Comparison of ENCODE assay signal across 15 cellular contexts in genomic region chr13:110006304-110006703, GRCh38.
A peak's percentile ranks its signal among the peaks of the same experiment; 100 is the strongest.
DNase-seq lines count a peak whose midpoint lies in the region; ATAC-seq and TF ChIP-seq lines count a peak whose summit lies in the region.
"Had no signal": no experiment of that assay in that cellular context is flagged by ENCODE, and none has a peak within 500 bp of the region (broad histone marks: within the 10 kb centered on the region; RNA-seq: fewer than 3 reads in every experiment).

No MANE protein-coding gene starts in this region.

- DNase-seq in iris pigment epithelial cell (ENCODE audit: low read depth) (peak; percentile 80), SJCRH30 (no peak)
- no peak for DNase-seq in stimulated activated naive CD8-positive, alpha-beta T cell treated with anti-CD3 and anti-CD28 coated beads, Interleukin-15, amount 100 ng/mL, for 72 hours
- DNase-seq: activated CD4-positive, alpha-beta memory T cell treated with anti-CD3 and anti-CD28 coated beads, Interleukin-2, amount 10 ng/mL, durations not matched to agents 7 days and 5 days; activated naive CD4-positive, alpha-beta T cell treated with anti-CD3 and anti-CD28 coated beads for 36 hours; stimulated activated CD8-positive, alpha-beta memory T cell treated with anti-CD3 and anti-CD28 coated beads, Interleukin-4, amount 100 ng/mL, for 48 hours; T-helper 1 cell had no signal

- no peaks in the 10 kb centered on the region for H3K4me1 Mint-ChIP-seq in stimulated activated naive CD8-positive, alpha-beta T cell treated with anti-CD3 and anti-CD28 coated beads, Interleukin-15, amount 100 ng/mL, for 72 hours
- H3K4me1 Mint-ChIP-seq: activated CD4-positive, alpha-beta memory T cell treated with anti-CD3 and anti-CD28 coated beads, Interleukin-2, amount 10 ng/mL, durations not matched to agents 7 days and 5 days; CD14-positive monocyte; neural crest cell had no signal

- no peaks in the 10 kb centered on the region for H3K9me3 Mint-ChIP-seq in stimulated activated naive CD8-positive, alpha-beta T cell treated with anti-CD3 and anti-CD28 coated beads, Interleukin-15, amount 100 ng/mL, for 72 hours
- H3K9me3 Mint-ChIP-seq: activated CD4-positive, alpha-beta memory T cell treated with anti-CD3 and anti-CD28 coated beads, Interleukin-2, amount 10 ng/mL, durations not matched to agents 7 days and 5 days; activated naive CD4-positive, alpha-beta T cell treated with anti-CD3 and anti-CD28 coated beads for 36 hours; neural crest cell had no signal

- no peak for TF ChIP-seq RAD21 in Ishikawa (IDR thresholded peaks at IDR 0.05; ENCODE audit: low read depth)

- TF ChIP-seq EP300 in Ishikawa (IDR thresholded peaks at IDR 0.05; ENCODE audit: borderline replicate concordance) = no peak; the same call in 1 of the 2 replicates

- no peak overlapping the region for H3K4me3 Mint-ChIP-seq in stimulated activated naive CD8-positive, alpha-beta T cell treated with anti-CD3 and anti-CD28 coated beads, Interleukin-15, amount 100 ng/mL, for 72 hours
- H3K4me3 Mint-ChIP-seq: activated CD4-positive, alpha-beta memory T cell treated with anti-CD3 and anti-CD28 coated beads, Interleukin-2, amount 10 ng/mL, durations not matched to agents 7 days and 5 days; activated naive CD4-positive, alpha-beta T cell treated with anti-CD3 and anti-CD28 coated beads for 36 hours; CD14-positive monocyte; neural crest cell had no signal

- H3K4me1 ChIP-seq in SJCRH30 = peaks cover 15% of the 10 kb centered on the region
- H3K4me1 ChIP-seq: gastroesophageal sphincter had no signal

- peak overlapping the region; percentile 60 for H3K27ac ChIP-seq in C4-2B
- no peak overlapping the region for H3K27ac ChIP-seq in SJCRH30
- H3K27ac ChIP-seq: gastroesophageal sphincter had no signal

- no peaks in the 10 kb centered on the region for H3K27me3 ChIP-seq in SJCRH30
- H3K27me3 ChIP-seq: gastroesophageal sphincter had no signal

- peaks cover 9% of the 10 kb centered on the region for H3K27me3 Mint-ChIP-seq in stimulated activated naive CD8-positive, alpha-beta T cell treated with anti-CD3 and anti-CD28 coated beads, Interleukin-15, amount 100 ng/mL, for 72 hours
- H3K27me3 Mint-ChIP-seq: activated CD4-positive, alpha-beta memory T cell treated with anti-CD3 and anti-CD28 coated beads, Interleukin-2, amount 10 ng/mL, durations not matched to agents 7 days and 5 days had no signal

- no peak for TF ChIP-seq CTCF in C4-2B (conservative IDR thresholded peaks at IDR 0.05)

- H3K36me3 ChIP-seq in SJCRH30 = no peaks in the 10 kb centered on the region
- H3K36me3 ChIP-seq: gastroesophageal sphincter had no signal

- H3K4me3 ChIP-seq in SJCRH30 = no peak overlapping the region
- H3K4me3 ChIP-seq: gastroesophageal sphincter had no signal

- peak; percentile 41 for ATAC-seq in SK-N-SH treated with all-trans-retinoic acid at 6 μM for 48 hours
- no peak for ATAC-seq in HG02759 (IDR thresholded peaks at IDR 0.05; ENCODE audit: unreplicated experiment)
- ATAC-seq in stimulated activated naive CD8-positive, alpha-beta T cell treated with anti-CD3 and anti-CD28 coated beads, Interleukin-15, amount 100 ng/mL, for 72 hours = no peak
- no peak for ATAC-seq in HG02970 (IDR thresholded peaks at IDR 0.05; ENCODE audit: low FRiP score, unreplicated experiment)

- H3K27ac Mint-ChIP-seq in stimulated activated naive CD8-positive, alpha-beta T cell treated with anti-CD3 and anti-CD28 coated beads, Interleukin-15, amount 100 ng/mL, for 72 hours = no peak overlapping the region
- H3K27ac Mint-ChIP-seq: activated CD4-positive, alpha-beta memory T cell treated with anti-CD3 and anti-CD28 coated beads, Interleukin-2, amount 10 ng/mL, durations not matched to agents 7 days and 5 days; activated naive CD4-positive, alpha-beta T cell treated with anti-CD3 and anti-CD28 coated beads for 36 hours had no signal

- no peaks in the 10 kb centered on the region for H3K9me3 ChIP-seq in SJCRH30 (replicated peaks)
- H3K9me3 ChIP-seq: gastroesophageal sphincter had no signal

TF ChIP-seq in Ishikawa, 13 proteins besides CTCF, POLR2A, EP300 and RAD21:
- no peak for TF ChIP-seq CEBPB (IDR thresholded peaks at IDR 0.05)
- peak; percentile 48; the same call in 1 of the 2 replicates for TF ChIP-seq NFIC (IDR thresholded peaks at IDR 0.05)

TF ChIP-seq in SK-N-SH treated with all-trans-retinoic acid at 6 μM for 48 hours, 23 proteins besides CTCF, POLR2A, EP300 and RAD21 (continues in another document):
- no peak for TF ChIP-seq BACH2 (CRISPR knock-in tag; IDR thresholded peaks at IDR 0.05; ENCODE audit: borderline replicate concordance)
- no peak for TF ChIP-seq OSR1 (CRISPR knock-in tag; IDR thresholded peaks at IDR 0.05)
- no peak for TF ChIP-seq ZNF8 (CRISPR knock-in tag; IDR thresholded peaks at IDR 0.05)
- TF ChIP-seq GLIS3 (CRISPR knock-in tag; IDR thresholded peaks at IDR 0.05) = no peak
- no peak for TF ChIP-seq POU6F1 (CRISPR knock-in tag; IDR thresholded peaks at IDR 0.05; ENCODE audit: borderline replicate concordance, low read depth)
- TF ChIP-seq ZNF70 (CRISPR knock-in tag; IDR thresholded peaks at IDR 0.05) = no peak
- no peak for TF ChIP-seq RARB (CRISPR knock-in tag; IDR thresholded peaks at IDR 0.05)
- no peak for TF ChIP-seq CSRNP3 (CRISPR knock-in tag; IDR thresholded peaks at IDR 0.05)
- TF ChIP-seq TSHZ2 (CRISPR knock-in tag; IDR thresholded peaks at IDR 0.05) = no peak
- TF ChIP-seq ESRRG (CRISPR knock-in tag; IDR thresholded peaks at IDR 0.05) = no peak
- TF ChIP-seq TOX (CRISPR knock-in tag; IDR thresholded peaks at IDR 0.05; ENCODE audit: borderline replicate concordance) = no peak
- TF ChIP-seq ZNF565 (CRISPR knock-in tag; conservative IDR thresholded peaks at IDR 0.05; ENCODE audit: low read depth) = no peak
- TF ChIP-seq PPARA (CRISPR knock-in tag; IDR thresholded peaks at IDR 0.05; ENCODE audit: borderline replicate concordance) = no peak
- no peak for TF ChIP-seq TCF4 (CRISPR knock-in tag; IDR thresholded peaks at IDR 0.05; ENCODE audit: borderline replicate concordance)
- no peak for TF ChIP-seq CREB5 (CRISPR knock-in tag; IDR thresholded peaks at IDR 0.05; ENCODE audit: low read depth)
